1 cellular context compared by ENCODE assay signal in the genomic region with DNA sequence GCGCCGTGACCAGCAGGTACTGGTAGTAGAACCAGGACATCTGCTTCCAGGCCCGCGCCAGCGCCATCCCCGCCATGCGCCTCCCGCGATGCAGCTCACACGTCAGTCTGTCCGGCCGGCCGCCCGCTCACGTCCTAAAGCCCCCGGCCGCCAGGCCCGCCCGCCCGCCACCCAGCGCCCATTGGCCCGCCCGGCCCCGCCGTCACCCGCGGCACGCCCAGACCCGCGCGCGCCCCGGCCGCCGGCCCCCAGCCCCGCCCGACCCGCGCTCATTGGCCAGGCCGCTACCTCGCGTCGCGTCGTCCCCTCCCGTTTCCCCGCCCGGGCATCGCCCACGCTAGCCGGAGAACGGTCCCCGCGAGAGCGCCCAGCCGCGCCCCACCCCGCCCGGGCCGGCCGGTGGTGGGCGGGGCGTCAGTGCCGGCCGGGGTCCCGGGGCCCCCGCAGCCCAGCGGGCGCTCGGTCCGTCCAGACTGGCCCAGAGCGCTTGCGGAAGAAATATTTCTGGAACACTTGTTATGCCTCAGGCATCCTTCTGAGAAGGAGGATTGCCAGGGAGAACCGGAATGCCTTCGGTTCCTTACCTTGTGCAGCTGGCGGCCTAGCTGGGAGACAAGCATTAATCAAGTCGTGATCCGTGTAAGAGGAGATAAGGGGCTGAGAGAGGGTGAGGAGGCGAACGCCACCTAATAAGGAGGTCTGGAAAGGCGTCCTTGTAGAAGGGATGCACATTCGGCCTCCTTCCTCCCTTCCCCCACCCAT.
A peak's percentile ranks its signal among the peaks of the same experiment; 100 is the strongest.
TF ChIP-seq lines count a peak whose summit lies in the region.

A gene with protein sequence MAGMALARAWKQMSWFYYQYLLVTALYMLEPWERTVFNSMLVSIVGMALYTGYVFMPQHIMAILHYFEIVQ (minus strand): TSS at position 109 of the 762 bp plus-strand sequence. CDS start 33 bp downstream, at position 76.

TF ChIP-seq in K562, 482 proteins besides CTCF, POLR2A, EP300 and RAD21 (continued from another document and continues in another):
- peak in 1 of 2 experiments; percentile 81; a peak in 2 of 4 replicates for TF ChIP-seq ZNF639 (CRISPR knock-in tag; conservative IDR thresholded peaks at IDR 0.05 in 1 of 2, IDR thresholded peaks at IDR 0.05 in 1 of 2)
- TF ChIP-seq SLC30A9 (CRISPR knock-in tag; IDR thresholded peaks at IDR 0.05), result no peak
- TF ChIP-seq C11orf30 (IDR thresholded peaks at IDR 0.05; ENCODE audit: low read depth), result no peak
- TF ChIP-seq, protein P1, sequence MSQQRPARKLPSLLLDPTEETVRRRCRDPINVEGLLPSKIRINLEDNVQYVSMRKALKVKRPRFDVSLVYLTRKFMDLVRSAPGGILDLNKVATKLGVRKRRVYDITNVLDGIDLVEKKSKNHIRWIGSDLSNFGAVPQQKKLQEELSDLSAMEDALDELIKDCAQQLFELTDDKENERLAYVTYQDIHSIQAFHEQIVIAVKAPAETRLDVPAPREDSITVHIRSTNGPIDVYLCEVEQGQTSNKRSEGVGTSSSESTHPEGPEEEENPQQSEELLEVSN (IDR thresholded peaks at IDR 0.05; ENCODE audit: borderline replicate concordance in 1 of 2, extremely low read depth in 1 of 2, insufficient read depth in 1 of 2, insufficient read length in 1 of 2, low read depth in 1 of 2, low read length in 1 of 2, poor library complexity in 1 of 2, severe bottlenecking in 1 of 2), result peak in 1 of 2 experiments; percentile 49
- no peak for TF ChIP-seq ZNF263 (CRISPR knock-in tag; IDR thresholded peaks at IDR 0.05; ENCODE audit: borderline replicate concordance)
- TF ChIP-seq ZNF212 (CRISPR knock-in tag; IDR thresholded peaks at IDR 0.05), result no peak
- peak; percentile 91 for TF ChIP-seq KDM5B (IDR thresholded peaks at IDR 0.05; ENCODE audit: insufficient replicate concordance, low read depth, low read length)
- TF ChIP-seq NELFE (IDR thresholded peaks at IDR 0.05; ENCODE audit: insufficient read depth, insufficient read length), result no peak
- TF ChIP-seq, protein P2, sequence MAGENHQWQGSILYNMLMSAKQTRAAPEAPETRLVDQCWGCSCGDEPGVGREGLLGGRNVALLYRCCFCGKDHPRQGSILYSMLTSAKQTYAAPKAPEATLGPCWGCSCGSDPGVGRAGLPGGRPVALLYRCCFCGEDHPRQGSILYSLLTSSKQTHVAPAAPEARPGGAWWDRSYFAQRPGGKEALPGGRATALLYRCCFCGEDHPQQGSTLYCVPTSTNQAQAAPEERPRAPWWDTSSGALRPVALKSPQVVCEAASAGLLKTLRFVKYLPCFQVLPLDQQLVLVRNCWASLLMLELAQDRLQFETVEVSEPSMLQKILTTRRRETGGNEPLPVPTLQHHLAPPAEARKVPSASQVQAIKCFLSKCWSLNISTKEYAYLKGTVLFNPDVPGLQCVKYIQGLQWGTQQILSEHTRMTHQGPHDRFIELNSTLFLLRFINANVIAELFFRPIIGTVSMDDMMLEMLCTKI (IDR thresholded peaks at IDR 0.05; ENCODE audit: partially characterized antibody), result no peak
- peak in 2 of 3 experiments; percentile 50 to 80 for TF ChIP-seq YY1 (IDR thresholded peaks at IDR 0.05; ENCODE audit: borderline replicate concordance in 1 of 3, control insufficient read depth in 1 of 3, extremely low read depth in 1 of 3, insufficient read depth in 3 of 3, insufficient read length in 1 of 3, insufficient replicate concordance in 2 of 3, low read depth in 1 of 3, low read length in 2 of 3)
- TF ChIP-seq HDAC1 (IDR thresholded peaks at IDR 0.05), result 0 out of 4 replicates have a peak, but pooled peaks of 1 of the 2 experiments have one; percentile 52
- peak; percentile 65; the same call in 1 of the 2 replicates for TF ChIP-seq PKNOX1 (IDR thresholded peaks at IDR 0.05)
- no peak for TF ChIP-seq ZNF224 (CRISPR knock-in tag; IDR thresholded peaks at IDR 0.05)
- 0 out of 2 replicates have a peak, but pooled peaks have one; percentile 45 for TF ChIP-seq LARP7 (IDR thresholded peaks at IDR 0.05)
- TF ChIP-seq MTA3 (IDR thresholded peaks at IDR 0.05; ENCODE audit: borderline replicate concordance), result no peak; the same call in 1 of the 2 replicates
- TF ChIP-seq MTF1 (CRISPR knock-in tag; IDR thresholded peaks at IDR 0.05; ENCODE audit: borderline replicate concordance), result no peak
- TF ChIP-seq, protein P3, sequence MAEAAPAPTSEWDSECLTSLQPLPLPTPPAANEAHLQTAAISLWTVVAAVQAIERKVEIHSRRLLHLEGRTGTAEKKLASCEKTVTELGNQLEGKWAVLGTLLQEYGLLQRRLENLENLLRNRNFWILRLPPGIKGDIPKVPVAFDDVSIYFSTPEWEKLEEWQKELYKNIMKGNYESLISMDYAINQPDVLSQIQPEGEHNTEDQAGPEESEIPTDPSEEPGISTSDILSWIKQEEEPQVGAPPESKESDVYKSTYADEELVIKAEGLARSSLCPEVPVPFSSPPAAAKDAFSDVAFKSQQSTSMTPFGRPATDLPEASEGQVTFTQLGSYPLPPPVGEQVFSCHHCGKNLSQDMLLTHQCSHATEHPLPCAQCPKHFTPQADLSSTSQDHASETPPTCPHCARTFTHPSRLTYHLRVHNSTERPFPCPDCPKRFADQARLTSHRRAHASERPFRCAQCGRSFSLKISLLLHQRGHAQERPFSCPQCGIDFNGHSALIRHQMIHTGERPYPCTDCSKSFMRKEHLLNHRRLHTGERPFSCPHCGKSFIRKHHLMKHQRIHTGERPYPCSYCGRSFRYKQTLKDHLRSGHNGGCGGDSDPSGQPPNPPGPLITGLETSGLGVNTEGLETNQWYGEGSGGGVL (CRISPR knock-in tag; IDR thresholded peaks at IDR 0.05), result no peak
- no peak for TF ChIP-seq JUNB (CRISPR knock-in tag; conservative IDR thresholded peaks at IDR 0.05)
- TF ChIP-seq TBP (optimal IDR thresholded peaks at IDR 0.05; ENCODE audit: low read depth, low read length), result peak; percentile 93
- TF ChIP-seq CCNT2 (IDR thresholded peaks at IDR 0.05; ENCODE audit: borderline replicate concordance, extremely low read depth, insufficient read length, low read depth, low read length), result peak; percentile 57
- no peak; a peak in 1 of 4 replicates for TF ChIP-seq SIN3A (IDR thresholded peaks at IDR 0.05; ENCODE audit: borderline replicate concordance in 2 of 2, control insufficient read depth in 1 of 2, low read depth in 2 of 2, low read length in 2 of 2)
- TF ChIP-seq ZNF655 (CRISPR knock-in tag; IDR thresholded peaks at IDR 0.05), result no peak
- TF ChIP-seq SMAD3 (CRISPR knock-in tag; conservative IDR thresholded peaks at IDR 0.05), result no peak
- 0 out of 2 replicates have a peak, but pooled peaks have one; percentile 18 for TF ChIP-seq L3MBTL2 (IDR thresholded peaks at IDR 0.05)
- TF ChIP-seq ZNF184 (CRISPR knock-in tag; IDR thresholded peaks at IDR 0.05), result no peak
- TF ChIP-seq GABPA (tag; conservative IDR thresholded peaks at IDR 0.05; ENCODE audit: low read depth), result no peak
- TF ChIP-seq GATAD2B (IDR thresholded peaks at IDR 0.05; ENCODE audit: borderline replicate concordance), result 0 out of 2 replicates have a peak, but pooled peaks have one; percentile 26
- TF ChIP-seq NFYB (IDR thresholded peaks at IDR 0.05; ENCODE audit: extremely low read depth, insufficient read length), result peak; percentile 39
- TF ChIP-seq FUS (optimal IDR thresholded peaks at IDR 0.05; ENCODE audit: low read depth, low read length), result no peak
- peak; percentile 49 for TF ChIP-seq RBM25 (IDR thresholded peaks at IDR 0.05; ENCODE audit: low read depth, low read length, severe bottlenecking)
- TF ChIP-seq ZNF253 (CRISPR knock-in tag; conservative IDR thresholded peaks at IDR 0.05), result no peak
- TF ChIP-seq NFATC3 (IDR thresholded peaks at IDR 0.05), result no peak
- TF ChIP-seq EP400 (IDR thresholded peaks at IDR 0.05), result peak; percentile 61
- TF ChIP-seq, protein P4, sequence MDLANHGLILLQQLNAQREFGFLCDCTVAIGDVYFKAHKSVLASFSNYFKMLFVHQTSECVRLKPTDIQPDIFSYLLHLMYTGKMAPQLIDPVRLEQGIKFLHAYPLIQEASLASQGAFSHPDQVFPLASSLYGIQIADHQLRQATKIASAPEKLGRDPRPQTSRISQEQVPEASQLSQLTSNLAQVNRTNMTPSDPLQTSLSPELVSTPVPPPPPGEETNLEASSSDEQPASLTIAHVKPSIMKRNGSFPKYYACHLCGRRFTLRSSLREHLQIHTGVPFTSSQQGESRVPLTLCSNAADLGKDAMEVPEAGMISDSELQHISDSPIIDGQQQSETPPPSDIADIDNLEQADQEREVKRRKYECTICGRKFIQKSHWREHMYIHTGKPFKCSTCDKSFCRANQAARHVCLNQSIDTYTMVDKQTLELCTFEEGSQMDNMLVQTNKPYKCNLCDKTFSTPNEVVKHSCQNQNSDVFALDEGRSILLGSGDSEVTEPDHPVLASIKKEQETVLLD (IDR thresholded peaks at IDR 0.05), result peak; percentile 57; the same call in 1 of the 2 replicates
- TF ChIP-seq, protein P5, sequence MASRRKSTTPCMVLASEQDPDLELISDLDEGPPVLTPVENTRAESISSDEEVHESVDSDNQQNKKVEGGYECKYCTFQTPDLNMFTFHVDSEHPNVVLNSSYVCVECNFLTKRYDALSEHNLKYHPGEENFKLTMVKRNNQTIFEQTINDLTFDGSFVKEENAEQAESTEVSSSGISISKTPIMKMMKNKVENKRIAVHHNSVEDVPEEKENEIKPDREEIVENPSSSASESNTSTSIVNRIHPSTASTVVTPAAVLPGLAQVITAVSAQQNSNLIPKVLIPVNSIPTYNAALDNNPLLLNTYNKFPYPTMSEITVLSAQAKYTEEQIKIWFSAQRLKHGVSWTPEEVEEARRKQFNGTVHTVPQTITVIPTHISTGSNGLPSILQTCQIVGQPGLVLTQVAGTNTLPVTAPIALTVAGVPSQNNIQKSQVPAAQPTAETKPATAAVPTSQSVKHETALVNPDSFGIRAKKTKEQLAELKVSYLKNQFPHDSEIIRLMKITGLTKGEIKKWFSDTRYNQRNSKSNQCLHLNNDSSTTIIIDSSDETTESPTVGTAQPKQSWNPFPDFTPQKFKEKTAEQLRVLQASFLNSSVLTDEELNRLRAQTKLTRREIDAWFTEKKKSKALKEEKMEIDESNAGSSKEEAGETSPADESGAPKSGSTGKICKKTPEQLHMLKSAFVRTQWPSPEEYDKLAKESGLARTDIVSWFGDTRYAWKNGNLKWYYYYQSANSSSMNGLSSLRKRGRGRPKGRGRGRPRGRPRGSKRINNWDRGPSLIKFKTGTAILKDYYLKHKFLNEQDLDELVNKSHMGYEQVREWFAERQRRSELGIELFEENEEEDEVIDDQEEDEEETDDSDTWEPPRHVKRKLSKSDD (conservative IDR thresholded peaks at IDR 0.05; ENCODE audit: low read length), result no peak
- TF ChIP-seq SRF (CRISPR knock-in tag; IDR thresholded peaks at IDR 0.05), result peak in 1 of 2 experiments; percentile 80; a peak in 2 of 4 replicates
- no peak for TF ChIP-seq NBN (IDR thresholded peaks at IDR 0.05; ENCODE audit: low read depth)
- peak; percentile 29; the same call in 1 of the 2 replicates for TF ChIP-seq MBD2 (IDR thresholded peaks at IDR 0.05; ENCODE audit: borderline replicate concordance, low read depth)
- no peak for TF ChIP-seq CHAMP1 (IDR thresholded peaks at IDR 0.05)
- peak; percentile 48 for TF ChIP-seq RBBP5 (IDR thresholded peaks at IDR 0.05; ENCODE audit: borderline replicate concordance, insufficient read depth, low read length, poor library complexity, severe bottlenecking)
